Comparison of ENCODE assay signal across 18 cellular contexts in the genomic region with DNA sequence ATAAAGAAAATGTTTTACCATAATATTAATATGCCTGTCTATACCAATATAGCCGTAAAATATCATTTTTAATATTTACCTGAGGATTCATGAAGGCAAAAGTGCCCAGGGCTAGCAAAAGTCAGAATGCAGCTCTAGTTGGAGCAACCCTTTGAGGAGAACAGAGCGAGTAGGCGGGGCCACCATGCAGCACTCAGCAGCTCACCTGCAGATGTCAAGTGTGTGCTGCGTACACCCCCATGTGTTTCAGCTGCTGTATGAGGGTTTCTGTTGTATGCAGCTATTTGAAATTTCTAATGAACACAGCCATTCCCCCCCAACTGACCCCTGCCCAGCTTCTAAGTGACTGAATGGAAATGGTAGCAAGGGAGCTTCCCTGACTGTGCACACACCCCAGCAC.
A peak's percentile ranks its signal among the peaks of the same experiment; 100 is the strongest.
DNase-seq lines count a peak whose midpoint lies in the region; ATAC-seq, FAIRE-seq and TF ChIP-seq lines count a peak whose summit lies in the region.
"Had no signal": no experiment of that assay in that cellular context is flagged by ENCODE, and none has a peak within 500 bp of the region (broad histone marks: within the 10 kb centered on the region; RNA-seq: fewer than 3 reads in every experiment).

No MANE protein-coding gene starts in this region.

- WGBS in K562 (ENCODE audit: insufficient coverage, low coverage, missing lambda C conversion rate) = 21% methylated on average over 4 of the region's 4 CpGs

- no peaks in the 10 kb centered on the region for H3K9me2 ChIP-seq in OCI-LY7 (ENCODE audit: insufficient read depth, low read length)

- TF ChIP-seq EP300 in K562 (IDR thresholded peaks at IDR 0.05; ENCODE audit: low read length) = no peak

- no peaks in the 10 kb centered on the region for H4K20me1 ChIP-seq in OCI-LY7 (ENCODE audit: insufficient read depth, low read length)
- H4K20me1 ChIP-seq in K562 (replicated peaks; ENCODE audit: control insufficient read depth, insufficient read depth, low read length) = no peaks in the 10 kb centered on the region

- H3K9ac ChIP-seq in K562 (ENCODE audit: insufficient read depth in 1 of 2, low read depth in 2 of 2, low read length in 2 of 2) = no peak overlapping the region

- FAIRE-seq in K562 (lab: Jason Lieb, UNC) = no peak
- FAIRE-seq: GM12891, H54 had no signal

- H3K36me3 ChIP-seq in OCI-LY7 (ENCODE audit: insufficient read depth, low read length) (no peaks in the 10 kb centered on the region), K562 (ENCODE audit: control insufficient read depth, insufficient read depth, low read length) (no peaks in the 10 kb centered on the region), upper lobe of right lung (no peaks in the 10 kb centered on the region)
- H3K36me3 ChIP-seq: HAP-1 had no signal

- H3K27ac ChIP-seq in OCI-LY7 (ENCODE audit: low read depth, low read length, poor library complexity, severe bottlenecking) (no peak overlapping the region), K562 (ENCODE audit: extremely low read depth, low read depth, low read length) (no peak overlapping the region), upper lobe of right lung (no peak overlapping the region)

- H3K4me2 ChIP-seq in OCI-LY7 (ENCODE audit: low read length) = no peak overlapping the region
- H3K4me2 ChIP-seq in K562 (ENCODE audit: insufficient read depth, low read length) = no peak overlapping the region

- no peaks in the 10 kb centered on the region for H3K9me3 Mint-ChIP-seq in activated T-helper 2 cell treated with anti-CD3 and anti-CD28 coated beads, Interferon-gamma antibody, Interleukin-2, Interleukin-4, amounts not matched to agents 10 μg/mL and 5 μg/mL and 100 μg/mL, durations not matched to agents 14 hours and 24 hours and 36 hours

- H3K27ac Mint-ChIP-seq in activated T-helper 2 cell treated with anti-CD3 and anti-CD28 coated beads, Interferon-gamma antibody, Interleukin-2, Interleukin-4, amounts not matched to agents 10 μg/mL and 5 μg/mL and 100 μg/mL, durations not matched to agents 14 hours and 24 hours and 36 hours = no peak overlapping the region
- H3K27ac Mint-ChIP-seq: CD4-positive, alpha-beta memory T cell; HFFc6 had no signal

- TF ChIP-seq CTCF in OCI-LY7 (conservative IDR thresholded peaks at IDR 0.05; ENCODE audit: low read length) (peak; percentile 20; the same call in 1 of the 2 replicates), K562 (IDR thresholded peaks at IDR 0.05 in 2 of 3, conservative IDR thresholded peaks at IDR 0.05 in 1 of 3; ENCODE audit: insufficient read depth in 2 of 3, low read depth in 1 of 3, low read length in 3 of 3) (peak in 2 of 3 experiments; percentile 16 to 17; a peak in 2 of 6 replicates), upper lobe of right lung (IDR thresholded peaks at IDR 0.05) (no peak)

- no peaks in the 10 kb centered on the region for H3K4me1 Mint-ChIP-seq in activated T-helper 2 cell treated with anti-CD3 and anti-CD28 coated beads, Interferon-gamma antibody, Interleukin-2, Interleukin-4, amounts not matched to agents 10 μg/mL and 5 μg/mL and 100 μg/mL, durations not matched to agents 14 hours and 24 hours and 36 hours (ENCODE audit: low read depth)
- H3K4me1 Mint-ChIP-seq: CD4-positive, alpha-beta memory T cell had no signal

- TF ChIP-seq RAD21 in K562 (CRISPR knock-in tag; conservative IDR thresholded peaks at IDR 0.05 in 1 of 2, IDR thresholded peaks at IDR 0.05 in 1 of 2) = no peak

- H3K4me3 ChIP-seq in OCI-LY7 (ENCODE audit: low read depth, low read length, poor library complexity, severe bottlenecking) (no peak overlapping the region), K562 (no peak overlapping the region), upper lobe of right lung (no peak overlapping the region)
- H3K4me3 ChIP-seq: HAP-1 had no signal

- H2AFZ ChIP-seq in OCI-LY7 (ENCODE audit: low read length) = no peak overlapping the region
- no peak overlapping the region for H2AFZ ChIP-seq in K562 (ENCODE audit: low read depth, low read length)

- no peak overlapping the region for H3K4me3 Mint-ChIP-seq in activated T-helper 2 cell treated with anti-CD3 and anti-CD28 coated beads, Interferon-gamma antibody, Interleukin-2, Interleukin-4, amounts not matched to agents 10 μg/mL and 5 μg/mL and 100 μg/mL, durations not matched to agents 14 hours and 24 hours and 36 hours (ENCODE audit: low read depth)
- H3K4me3 Mint-ChIP-seq: CD4-positive, alpha-beta memory T cell; HFFc6 had no signal

- H3K9me1 ChIP-seq in K562 (ENCODE audit: control insufficient read depth, insufficient read depth, low read length) = no peaks in the 10 kb centered on the region

- H3K79me2 ChIP-seq in OCI-LY7 (ENCODE audit: insufficient read depth, low read depth, low read length) (no peaks in the 10 kb centered on the region), K562 (ENCODE audit: control insufficient read depth, insufficient read depth, low read length) (no peaks in the 10 kb centered on the region)

- no peaks in the 10 kb centered on the region for H3K27me3 Mint-ChIP-seq in activated T-helper 2 cell treated with anti-CD3 and anti-CD28 coated beads, Interferon-gamma antibody, Interleukin-2, Interleukin-4, amounts not matched to agents 10 μg/mL and 5 μg/mL and 100 μg/mL, durations not matched to agents 14 hours and 24 hours and 36 hours (ENCODE audit: low read depth)

- ATAC-seq in K562 = peak; percentile 70
- ATAC-seq in upper lobe of right lung = peak; percentile 63
- no peak for ATAC-seq in HG03378 (IDR thresholded peaks at IDR 0.05; ENCODE audit: unreplicated experiment)

- H3K4me1 ChIP-seq in OCI-LY7 (ENCODE audit: insufficient read depth, low read length, poor library complexity, severe bottlenecking) (no peaks in the 10 kb centered on the region), K562 (replicated peaks in 1 of 2; ENCODE audit: control insufficient read depth in 2 of 2, insufficient read depth in 2 of 2, low read length in 2 of 2) (no peaks in the 10 kb centered on the region), upper lobe of right lung (no peaks in the 10 kb centered on the region)
- H3K4me1 ChIP-seq: HAP-1 had no signal

- BruUV-seq in OCI-LY7 (replicated peaks; lab: Mats Ljungman, UMichigan) = no TSS peak
- BruUV-seq in K562 (replicated peaks; lab: Mats Ljungman, UMichigan) = no TSS peak

- CTCF ChIA-PET in OCI-LY7 (lab: Charles Lee; ENCODE audit: unreplicated experiment) = interaction anchor here (0.6 kb wide), 1 partner anchor 794 kb away, joined by 3 read pairs; no protein-coding TSS in a partner anchor
- CTCF ChIA-PET in K562 (lab: Yijun Ruan, JAX; ENCODE audit: low intra/inter-chr PET ratio) = no interaction called here

- POLR2A ChIA-PET in OCI-LY7 (lab: Charles Lee) (interaction anchor here (0.9 kb wide), 3 partner anchors 13 to 233 kb away, joined by 3 read pairs; no protein-coding TSS in a partner anchor), K562 (lab: Yijun Ruan, JAX) (no interaction called here)

- in situ Hi-C loops in K562 (cut with MboI) = no loop called here

- intact Hi-C loops in OCI-LY7 (cut with micrococcal nuclease; ENCODE audit: unreplicated experiment) = no loop called here
- intact Hi-C loops in K562 (cut with micrococcal nuclease) = no loop called here
- intact Hi-C loops in upper lobe of right lung (cut with DNase I) = no loop called here
- intact Hi-C loops in activated T-helper 2 cell treated with anti-CD3 and anti-CD28 coated beads, Interferon-gamma antibody, Interleukin-2, Interleukin-4, amounts not matched to agents 10 μg/mL and 5 μg/mL and 100 μg/mL, durations not matched to agents 14 hours and 24 hours and 36 hours (cut with micrococcal nuclease) = no loop called here

- peak; percentile 3 for DNase-seq in NCI-H510A treated with DMSO at 0.1 percent for 48 hours (lab: John Stamatoyannopoulos, UW)
- DNase-seq in NCI-H510A (lab: John Stamatoyannopoulos, UW) = no peak
- peak; percentile 15 for DNase-seq in OCI-LY7 (ENCODE audit: low spot score)
- DNase-seq in K562 (ENCODE audit: extremely low read depth in 1 of 4, low spot score in 3 of 4) = no peak
- DNase-seq in upper lobe of right lung = no peak
- no peak for DNase-seq in activated T-helper 2 cell treated with anti-CD3 and anti-CD28 coated beads, Interferon-gamma antibody, Interleukin-2, Interleukin-4, amounts not matched to agents 10 μg/mL and 5 μg/mL and 100 μg/mL, durations not matched to agents 14 hours and 24 hours and 36 hours (ENCODE audit: low spot score)
- DNase-seq: C1 segment of cervical spinal cord; Caco-2; CD4-positive, alpha-beta memory T cell; DMS153; DMS79 treated with DMSO at 0.1 percent for 48 hours; GF-D8; GOT3; HFFc6 had no signal

- no peaks in the 10 kb centered on the region for H3K36me3 Mint-ChIP-seq in activated T-helper 2 cell treated with anti-CD3 and anti-CD28 coated beads, Interferon-gamma antibody, Interleukin-2, Interleukin-4, amounts not matched to agents 10 μg/mL and 5 μg/mL and 100 μg/mL, durations not matched to agents 14 hours and 24 hours and 36 hours (ENCODE audit: low read depth)
- H3K36me3 Mint-ChIP-seq: CD4-positive, alpha-beta memory T cell had no signal

- H3K9me3 ChIP-seq in OCI-LY7 (ENCODE audit: low read length) = no peaks in the 10 kb centered on the region
- H3K9me3 ChIP-seq in K562 (replicated peaks; ENCODE audit: control insufficient read depth, insufficient read depth, low read depth, low read length) = no peaks in the 10 kb centered on the region
- H3K9me3 ChIP-seq in upper lobe of right lung = no peaks in the 10 kb centered on the region
- H3K9me3 ChIP-seq: Caco-2, HAP-1 had no signal

- H3K27me3 ChIP-seq in K562 (ENCODE audit: control insufficient read depth in 2 of 2, insufficient read depth in 2 of 2, low read length in 2 of 2) = peaks cover 31 to 40% of the 10 kb centered on the region in 2 experiments
- H3K27me3 ChIP-seq in upper lobe of right lung = no peaks in the 10 kb centered on the region

- no peak for TF ChIP-seq POLR2A in K562 (conservative IDR thresholded peaks at IDR 0.05)

TF ChIP-seq in K562, 482 proteins besides CTCF, POLR2A, EP300 and RAD21 (continues in another document):
- no peak for TF ChIP-seq SAP30 (IDR thresholded peaks at IDR 0.05; ENCODE audit: borderline replicate concordance, insufficient read depth, low read depth, low read length, poor library complexity, severe bottlenecking)
- TF ChIP-seq ZNF76 (CRISPR knock-in tag; IDR thresholded peaks at IDR 0.05; ENCODE audit: borderline replicate concordance) = no peak
- no peak for TF ChIP-seq PCBP1 (IDR thresholded peaks at IDR 0.05; ENCODE audit: low read depth, low read length, poor library complexity, severe bottlenecking)
- no peak for TF ChIP-seq ATF1 (CRISPR knock-in tag; IDR thresholded peaks at IDR 0.05)
- TF ChIP-seq ATF1 (tag; IDR thresholded peaks at IDR 0.05) = no peak
- TF ChIP-seq RCOR1 (IDR thresholded peaks at IDR 0.05; ENCODE audit: borderline replicate concordance in 1 of 2, low read depth in 2 of 2, low read length in 2 of 2) = no peak
- TF ChIP-seq HCFC1 (IDR thresholded peaks at IDR 0.05; ENCODE audit: low read depth, low read length) = no peak
- no peak for TF ChIP-seq ADNP (tag; IDR thresholded peaks at IDR 0.05)

Comparison
In these comparisons a context has a peak if more than half of its experiments do, and no peak if none do; other contexts are left out.
1. DNase-seq: peak in NCI-H510A treated with DMSO at 0.1 percent for 48 hours (single experiment) and OCI-LY7 (single experiment); none in NCI-H510A (single experiment), K562 (0 of 4), upper lobe of right lung (single experiment) and activated T-helper 2 cell treated with anti-CD3 and anti-CD28 coated beads, Interferon-gamma antibody, Interleukin-2, Interleukin-4, amounts not matched to agents 10 μg/mL and 5 μg/mL and 100 μg/mL, durations not matched to agents 14 hours and 24 hours and 36 hours (single experiment).